In genomic region chr14:63874223-63874622, GRCh38 we compare ENCODE assay signal across 15 cellular contexts. TPM values are rescaled to one million over a fixed set of nuclear protein-coding genes. Genes with fewer than 3 reads are reported as not detected.
A peak's percentile ranks its signal among the peaks of the same experiment; 100 is the strongest.
DNase-seq lines count a peak whose midpoint lies in the region; ATAC-seq and TF ChIP-seq lines count a peak whose summit lies in the region.
"Had no signal": no experiment of that assay in that cellular context is flagged by ENCODE, and none has a peak within 500 bp of the region (broad histone marks: within the 10 kb centered on the region; RNA-seq: fewer than 3 reads in every experiment).

No MANE protein-coding gene starts in this region.

- peak overlapping the region; percentile 25 for H3K27ac ChIP-seq in epithelial cell of prostate

- intact Hi-C loops in Right ventricle myocardium superior (cut with DNase I) (no loop called here), Right ventricle myocardium inferior (cut with DNase I) (no loop called here)

- H3K27ac Mint-ChIP-seq in nephron: peak overlapping the region; percentile 8 to 40 (median 23)

- no peak overlapping the region for H3K4me3 Mint-ChIP-seq in nephron

- peaks cover 30% of the 10 kb centered on the region for H3K4me1 Mint-ChIP-seq in nephron

- TF ChIP-seq CTCF in nephron (IDR thresholded peaks at IDR 0.05; ENCODE audit: unreplicated experiment in 3 of 3): no peak

- DNase-seq in Right ventricle myocardium superior: no peak
- DNase-seq in Right ventricle myocardium inferior (ENCODE audit: missing footprints): no peak
- no peak for DNase-seq in epithelial cell of prostate (ENCODE audit: low read depth, low spot score)
- DNase-seq in MV-4-11 (lab: John Stamatoyannopoulos, UW): no peak
- no peak for DNase-seq in islet precursor cell
- no peak for DNase-seq in MG63
- DNase-seq: activated CD8-positive, alpha-beta memory T cell treated with anti-CD3 and anti-CD28 coated beads, Interleukin-2, amount 50 U/mL, for 48 hours; DMS53; erythroblast; NCI-H2081 treated with DMSO at 0.1 percent for 48 hours; stimulated activated CD4-positive, alpha-beta T cell treated with anti-CD3 and anti-CD28 coated beads, Interleukin-2, amount 100 ng/mL, for 24 hours; stomach had no signal

- no peaks in the 10 kb centered on the region for H3K27me3 Mint-ChIP-seq in nephron (ENCODE audit: low read depth)

- no peaks in the 10 kb centered on the region for H3K27me3 ChIP-seq in MG63
- H3K27me3 ChIP-seq: stomach had no signal

- no peak overlapping the region for H3K4me3 ChIP-seq in MG63
- H3K4me3 ChIP-seq: stomach had no signal

- no peaks in the 10 kb centered on the region for H3K36me3 ChIP-seq in MG63
- H3K36me3 ChIP-seq: stomach had no signal

- ATAC-seq in Right ventricle myocardium superior (ENCODE audit: poor library complexity) (peak; percentile 30), Right ventricle myocardium inferior (no peak), HG03432 (IDR thresholded peaks at IDR 0.05; ENCODE audit: unreplicated experiment) (no peak)
- ATAC-seq: HCT116 had no signal

- H3K9me3 ChIP-seq in MG63: no peaks in the 10 kb centered on the region
- H3K9me3 ChIP-seq: stomach had no signal

- H3K36me3 Mint-ChIP-seq in nephron (ENCODE audit: low read depth): peaks cover 15% of the 10 kb centered on the region

- no peaks in the 10 kb centered on the region for H3K9me3 Mint-ChIP-seq in nephron

RNA-seq across cellular contexts. Expression of gene SYNE2, which starts 21.4 kb away (rescaled TPM):
- 193 TPM for total RNA-seq in Right ventricle myocardium superior
- total RNA-seq in Right ventricle myocardium inferior: 191 TPM
- total RNA-seq in MG63 (2014; rRNA removed; shearing (Covaris generic); ENCODE audit: low replicate concordance): 2.6 and 8.2 TPM in 2 replicates

Comparison
In these comparisons a context has a peak if more than half of its experiments do, and no peak if none do; other contexts are left out.
1. RNA of gene SYNE2, which starts 21.4 kb away (total RNA-seq): 193 TPM in Right ventricle myocardium superior (single experiment) and 191 TPM in Right ventricle myocardium inferior (single experiment); 2.6 to 8.2 TPM in MG63; every median in the first group is over 10 times any median in the second.